Comparison of ENCODE assay signal across 8 cellular contexts in genomic region chr2:46943881-46944798, GRCh38. TPM values are rescaled to one million over a fixed set of nuclear protein-coding genes. Genes with fewer than 3 reads are reported as not detected.
DNase-seq lines count a peak whose midpoint lies in the region; ATAC-seq and TF ChIP-seq lines count a peak whose summit lies in the region.

No MANE protein-coding gene starts in this region.

- TF ChIP-seq POLR2A in GM19193 (IDR thresholded peaks at IDR 0.05; ENCODE audit: extremely low read depth, insufficient read depth, insufficient read length): peak; percentile 26

- peak overlapping the region; percentile 94 for H3K4me3 Mint-ChIP-seq in activated T-cell treated with anti-CD3 and anti-CD28 coated beads, Interleukin-2, amount 50 U/mL, for 4 hours

- peaks cover 3% of the 10 kb centered on the region for H3K36me3 Mint-ChIP-seq in activated T-cell treated with anti-CD3 and anti-CD28 coated beads, Interleukin-2, amount 50 U/mL, for 4 hours (ENCODE audit: insufficient read depth)

- intact Hi-C loops in posterior cingulate gyrus (cut with DNase I): no loop called here

- DNase-seq in activated T-cell treated with anti-CD3 and anti-CD28 coated beads, Interleukin-2, amount 50 U/mL, for 4 hours: peak; percentile 34
- peak; percentile 81 for DNase-seq in stimulated activated CD4-positive, alpha-beta T cell treated with anti-CD3 and anti-CD28 coated beads, Interleukin-15, amount 100 ng/mL, for 24 hours
- DNase-seq in COR-L47 (lab: John Stamatoyannopoulos, UW) (no peak), NCI-H2227 treated with DMSO at 0.1 percent for 48 hours (lab: John Stamatoyannopoulos, UW) (no peak), dedifferentiated amniotic fluid mesenchymal stem cell (ENCODE audit: extremely low spot score) (no peak), posterior cingulate gyrus (no peak)

- H3K27me3 Mint-ChIP-seq in activated T-cell treated with anti-CD3 and anti-CD28 coated beads, Interleukin-2, amount 50 U/mL, for 4 hours (ENCODE audit: low read depth): no peaks in the 10 kb centered on the region

- H3K4me1 Mint-ChIP-seq in activated T-cell treated with anti-CD3 and anti-CD28 coated beads, Interleukin-2, amount 50 U/mL, for 4 hours (ENCODE audit: low read depth): peaks cover 66% of the 10 kb centered on the region

- peak; percentile 45 for ATAC-seq in HG03442 (IDR thresholded peaks at IDR 0.05; ENCODE audit: unreplicated experiment)
- ATAC-seq in activated T-cell treated with anti-CD3 and anti-CD28 coated beads, Interleukin-2, amount 50 U/mL, for 4 hours: peak; percentile 64 to 70

- no peaks in the 10 kb centered on the region for H3K9me3 Mint-ChIP-seq in activated T-cell treated with anti-CD3 and anti-CD28 coated beads, Interleukin-2, amount 50 U/mL, for 4 hours

RNA-seq across cellular contexts. Expression of gene TTC7A, which starts 3.1 kb away (rescaled TPM):
- 10 to 100 TPM; 24.2 to 31.1 (median 27.5) TPM for total RNA-seq in activated T-cell treated with anti-CD3 and anti-CD28 coated beads, Interleukin-2, amount 50 U/mL, for 4 hours

RNA-seq across cellular contexts. Expression of gene MCFD2, which starts 28.5 kb away (rescaled TPM):
- total RNA-seq in activated T-cell treated with anti-CD3 and anti-CD28 coated beads, Interleukin-2, amount 50 U/mL, for 4 hours: 10 to 100 TPM; 46.7 to 63.4 (median 50.8) TPM

Comparison
In these comparisons a context has a peak if more than half of its experiments do, and no peak if none do; other contexts are left out.
1. DNase-seq: peak in activated T-cell treated with anti-CD3 and anti-CD28 coated beads, Interleukin-2, amount 50 U/mL, for 4 hours (single experiment) and stimulated activated CD4-positive, alpha-beta T cell treated with anti-CD3 and anti-CD28 coated beads, Interleukin-15, amount 100 ng/mL, for 24 hours (single experiment); none in COR-L47 (single experiment), NCI-H2227 treated with DMSO at 0.1 percent for 48 hours (single experiment), dedifferentiated amniotic fluid mesenchymal stem cell (single experiment) and posterior cingulate gyrus (0 of 10).